11 cellular contexts compared by ENCODE assay signal in genomic region chr16:51994597-51994996, GRCh38.
A peak's percentile ranks its signal among the peaks of the same experiment; 100 is the strongest.
DNase-seq lines count a peak whose midpoint lies in the region; ATAC-seq, FAIRE-seq and TF ChIP-seq lines count a peak whose summit lies in the region.
"Had no signal": no experiment of that assay in that cellular context is flagged by ENCODE, and none has a peak within 500 bp of the region (broad histone marks: within the 10 kb centered on the region; RNA-seq: fewer than 3 reads in every experiment).

No MANE protein-coding gene starts in this region.

- no peaks in the 10 kb centered on the region for H3K36me3 ChIP-seq in HepG2 (replicated peaks in 1 of 2; ENCODE audit: control insufficient read depth in 1 of 2, insufficient read depth in 2 of 2, low read length in 2 of 2)

- no peak overlapping the region for H3K4me2 ChIP-seq in HepG2 (ENCODE audit: low read depth, low read length)

- H3K4me3 ChIP-seq in HepG2 (replicated peaks in 1 of 3; ENCODE audit: insufficient read depth in 1 of 3, low read depth in 2 of 3, low read length in 3 of 3), result no peak overlapping the region
- H3K4me3 ChIP-seq: coronary artery had no signal

- TF ChIP-seq CTCF in HepG2 (CRISPR knock-in tag; IDR thresholded peaks at IDR 0.05), result no peak

- no peak for TF ChIP-seq RAD21 in HepG2 (CRISPR knock-in tag; IDR thresholded peaks at IDR 0.05)

- no peak for FAIRE-seq in HepG2 (lab: Jason Lieb, UNC)

- CTCF ChIA-PET in HepG2 (lab: Yijun Ruan, JAX; ENCODE audit: low intra/inter-chr PET ratio, low total read pairs), result no interaction called here

- BruUV-seq in HepG2 (replicated peaks; lab: Mats Ljungman, UMichigan), result no TSS peak

- no peak overlapping the region for H3K27ac ChIP-seq in HepG2 (ENCODE audit: extremely low read length, insufficient read depth, low read length)
- H3K27ac ChIP-seq: coronary artery had no signal

- intact Hi-C loops in HepG2 (cut with micrococcal nuclease; ENCODE audit: unreplicated experiment), result no loop called here

- DNase-seq in DMS53 (lab: John Stamatoyannopoulos, UW), result peak; percentile 99
- peak; percentile 51 for DNase-seq in NCI-H1436 treated with DMSO at 0.1 percent for 48 hours (lab: John Stamatoyannopoulos, UW)
- DNase-seq in RPMI8226, result peak; percentile 78
- peak; percentile 37 for DNase-seq in HepG2 (ENCODE audit: low spot score)
- no peak for DNase-seq in G401 (ENCODE audit: low spot score)
- no peak for DNase-seq in activated effector memory CD4-positive, alpha-beta T cell treated with Interleukin-2 at 50 U/mL for 16 hours
- DNase-seq in GM19240 (ENCODE audit: insufficient read length, low spot score), result no peak
- DNase-seq: Kasumi-1 had no signal

- TF ChIP-seq EP300 in HepG2 (IDR thresholded peaks at IDR 0.05; ENCODE audit: low read depth in 2 of 2, low read length in 2 of 2) (no peak), HepG2 (CRISPR knock-in tag; IDR thresholded peaks at IDR 0.05; ENCODE audit: borderline replicate concordance) (no peak)

- no peak overlapping the region for H3K9ac ChIP-seq in HepG2 (ENCODE audit: insufficient read depth, low read depth, low read length)

- in situ Hi-C loops in HepG2 (cut with HindIII; ENCODE audit: extremely low pct_ligation_motif_present, low pct_unique_long_range_greater_than_20kb), result no loop called here
- in situ Hi-C loops in G401 (cut with HindIII; ENCODE audit: low sequenced_read_pairs), result no loop called here

- no peaks in the 10 kb centered on the region for H3K9me3 ChIP-seq in HepG2 (ENCODE audit: low read length)

- 2% methylated on average over 8 of the region's 8 CpGs for WGBS in HepG2 (ENCODE audit: low lambda C conversion rate)

- H4K20me1 ChIP-seq in HepG2 (ENCODE audit: insufficient read depth, low read length), result no peaks in the 10 kb centered on the region

- no peak for ATAC-seq in HepG2
- no peak for ATAC-seq in HG02610 (IDR thresholded peaks at IDR 0.05; ENCODE audit: unreplicated experiment)
- ATAC-seq: activated T-helper 17 cell treated with anti-CD3 and anti-CD28 coated beads, Interleukin-2, amount 50 U/mL, for 72 hours had no signal

- H2AFZ ChIP-seq in HepG2 (ENCODE audit: low read length), result no peak overlapping the region

- POLR2A ChIA-PET in HepG2 (lab: Yijun Ruan, JAX), result no interaction called here

- no peaks in the 10 kb centered on the region for H3K27me3 ChIP-seq in HepG2 (ENCODE audit: control insufficient read depth in 1 of 2, insufficient read depth in 2 of 2, low read length in 2 of 2)

- no peak for TF ChIP-seq POLR2A in HepG2 (IDR thresholded peaks at IDR 0.05; ENCODE audit: insufficient read depth in 1 of 2, low read depth in 2 of 2, low read length in 2 of 2)

- no peaks in the 10 kb centered on the region for H3K4me1 ChIP-seq in HepG2 (ENCODE audit: insufficient read depth, low read length)

- no peaks in the 10 kb centered on the region for H3K79me2 ChIP-seq in HepG2 (ENCODE audit: insufficient read depth, low read length)

TF ChIP-seq in HepG2, 621 proteins besides CTCF, POLR2A, EP300 and RAD21:
- TF ChIP-seq MATR3 (CRISPR knock-in tag; IDR thresholded peaks at IDR 0.05) (no peak), FOSL2 (CRISPR knock-in tag; IDR thresholded peaks at IDR 0.05) (peak; percentile 38; the same call in 1 of the 2 replicates), RERE (CRISPR knock-in tag; IDR thresholded peaks at IDR 0.05; ENCODE audit: low read depth) (no peak), FOXA1 (IDR thresholded peaks at IDR 0.05) (no peak), FOXA1 (CRISPR knock-in tag; IDR thresholded peaks at IDR 0.05) (no peak), HCFC1 (IDR thresholded peaks at IDR 0.05; ENCODE audit: low read depth, low read length) (no peak), SRSF9 (IDR thresholded peaks at IDR 0.05; ENCODE audit: borderline replicate concordance, insufficient read depth, low read depth, low read length, poor library complexity, severe bottlenecking) (no peak), E2F2 (CRISPR knock-in tag; IDR thresholded peaks at IDR 0.05; ENCODE audit: borderline replicate concordance) (no peak), ZBTB21 (CRISPR knock-in tag; IDR thresholded peaks at IDR 0.05) (no peak), ZNF296 (CRISPR knock-in tag; conservative IDR thresholded peaks at IDR 0.05) (no peak), ESRRA (CRISPR knock-in tag; IDR thresholded peaks at IDR 0.05; ENCODE audit: low read depth) (no peak), ZNF83 (CRISPR knock-in tag; IDR thresholded peaks at IDR 0.05; ENCODE audit: borderline replicate concordance) (no peak), PAWR (CRISPR knock-in tag; IDR thresholded peaks at IDR 0.05; ENCODE audit: borderline replicate concordance) (no peak)
- TF ChIP-seq, protein P1, sequence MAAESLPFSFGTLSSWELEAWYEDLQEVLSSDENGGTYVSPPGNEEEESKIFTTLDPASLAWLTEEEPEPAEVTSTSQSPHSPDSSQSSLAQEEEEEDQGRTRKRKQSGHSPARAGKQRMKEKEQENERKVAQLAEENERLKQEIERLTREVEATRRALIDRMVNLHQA (CRISPR knock-in tag; IDR thresholded peaks at IDR 0.05), result no peak
- TF ChIP-seq, protein P2, sequence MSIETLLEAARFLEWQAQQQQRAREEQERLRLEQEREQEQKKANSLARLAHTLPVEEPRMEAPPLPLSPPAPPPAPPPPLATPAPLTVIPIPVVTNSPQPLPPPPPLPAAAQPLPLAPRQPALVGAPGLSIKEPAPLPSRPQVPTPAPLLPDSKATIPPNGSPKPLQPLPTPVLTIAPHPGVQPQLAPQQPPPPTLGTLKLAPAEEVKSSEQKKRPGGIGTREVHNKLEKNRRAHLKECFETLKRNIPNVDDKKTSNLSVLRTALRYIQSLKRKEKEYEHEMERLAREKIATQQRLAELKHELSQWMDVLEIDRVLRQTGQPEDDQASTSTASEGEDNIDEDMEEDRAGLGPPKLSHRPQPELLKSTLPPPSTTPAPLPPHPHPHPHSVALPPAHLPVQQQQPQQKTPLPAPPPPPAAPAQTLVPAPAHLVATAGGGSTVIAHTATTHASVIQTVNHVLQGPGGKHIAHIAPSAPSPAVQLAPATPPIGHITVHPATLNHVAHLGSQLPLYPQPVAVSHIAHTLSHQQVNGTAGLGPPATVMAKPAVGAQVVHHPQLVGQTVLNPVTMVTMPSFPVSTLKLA (IDR thresholded peaks at IDR 0.05), result 0 out of 2 replicates have a peak, but pooled peaks have one; percentile 39
TF ChIP-seq in HepG2: peak in this region for 2.

Comparison
In these comparisons a context has a peak if more than half of its experiments do, and no peak if none do; other contexts are left out.
1. DNase-seq: peak in DMS53 (single experiment), NCI-H1436 treated with DMSO at 0.1 percent for 48 hours (single experiment), RPMI8226 (single experiment) and HepG2 (single experiment); none in G401 (single experiment), activated effector memory CD4-positive, alpha-beta T cell treated with Interleukin-2 at 50 U/mL for 16 hours (single experiment) and GM19240 (single experiment).